9 cellular contexts compared by ENCODE assay signal in genomic region chr1:8378981-8379470, GRCh38.
DNase-seq lines count a peak whose midpoint lies in the region; FAIRE-seq and TF ChIP-seq lines count a peak whose summit lies in the region.
"Had no signal": no experiment of that assay in that cellular context is flagged by ENCODE, and none has a peak within 500 bp of the region (broad histone marks: within the 10 kb centered on the region; RNA-seq: fewer than 3 reads in every experiment).

No MANE protein-coding gene starts in this region.

- intact Hi-C loops in stomach (cut with DNase I; ENCODE audit: low total_unique reads): no loop called here

- TF ChIP-seq POLR2A in stomach (IDR thresholded peaks at IDR 0.05) (no peak), GM12892 (IDR thresholded peaks at IDR 0.05; ENCODE audit: low read depth, low read length) (no peak)

- no peak for TF ChIP-seq EP300 in stomach (IDR thresholded peaks at IDR 0.05)

- peak; percentile 56 for DNase-seq in LHCN-M2 (ENCODE audit: low read depth)
- DNase-seq in bronchial epithelial cell (ENCODE audit: low read depth): no peak
- no peak for DNase-seq in stomach
- no peak for DNase-seq in GM12892 (ENCODE audit: insufficient read length)
- DNase-seq in superior temporal gyrus (ENCODE audit: extremely low spot score): no peak
- DNase-seq in effector CD8-positive, alpha-beta T cell (lab: John Stamatoyannopoulos, UW): no peak
- no peak for DNase-seq in NCI-H1105 treated with DMSO at 0.1 percent for 48 hours (lab: John Stamatoyannopoulos, UW)
- DNase-seq: activated CD4-positive, alpha-beta T cell treated with anti-CD3 and anti-CD28 coated beads, Interleukin-2, amount 50 U/mL, for 48 hours had no signal

- H3K9me3 ChIP-seq in mesodermal cell (ENCODE audit: control insufficient read depth, low read length) (no peaks in the 10 kb centered on the region), stomach (no peaks in the 10 kb centered on the region)

- no peaks in the 10 kb centered on the region for H3K27me3 ChIP-seq in bronchial epithelial cell (ENCODE audit: control insufficient read depth, insufficient read depth, low read length)
- no peaks in the 10 kb centered on the region for H3K27me3 ChIP-seq in stomach

- WGBS in mesodermal cell (ENCODE audit: insufficient coverage in 2 of 2), 2 experiments: 96 to 97% methylated on average over 10 of the region's 10 CpGs
- 58 to 74% (median 68%) methylated on average over 10 of the region's 10 CpGs for WGBS in stomach, 5 donors

- H3K27ac ChIP-seq in mesodermal cell (ENCODE audit: low read depth, low read length, severe bottlenecking) (peak overlapping the region; percentile 17), stomach (peak overlapping the region in 4 of 5 donors; percentile 62 to 81 (median 73))

- H3K4me1 ChIP-seq in mesodermal cell (ENCODE audit: control insufficient read depth, insufficient read depth, low read length, poor library complexity, severe bottlenecking) (peaks cover 31% of the 10 kb centered on the region), stomach (peaks cover 62 to 100% (median 89%) of the 10 kb centered on the region in 4 donors)

- H3K4me3 ChIP-seq in bronchial epithelial cell (ENCODE audit: low read depth, low read length): no peak overlapping the region
- H3K4me3 ChIP-seq in mesodermal cell (ENCODE audit: extremely low read depth, insufficient read depth, low read length, poor library complexity, severe bottlenecking): no peak overlapping the region
- no peak overlapping the region for H3K4me3 ChIP-seq in stomach

- FAIRE-seq in bronchial epithelial cell (lab: Jason Lieb, UNC) (peak; percentile 32), GM12892 (lab: Jason Lieb, UNC) (no peak)

- H3K36me3 ChIP-seq in bronchial epithelial cell (ENCODE audit: control insufficient read depth, insufficient read depth, low read length) (no peaks in the 10 kb centered on the region), mesodermal cell (ENCODE audit: control insufficient read depth, insufficient read depth, low read length) (peaks cover 56% of the 10 kb centered on the region), stomach (peaks cover 0 to 28% (median 18%) of the 10 kb centered on the region in 4 donors)

- TF ChIP-seq CTCF in bronchial epithelial cell (IDR thresholded peaks at IDR 0.05; ENCODE audit: insufficient read depth, low read length, severe bottlenecking) (no peak), stomach (IDR thresholded peaks at IDR 0.05) (no peak)
